In the genomic region with DNA sequence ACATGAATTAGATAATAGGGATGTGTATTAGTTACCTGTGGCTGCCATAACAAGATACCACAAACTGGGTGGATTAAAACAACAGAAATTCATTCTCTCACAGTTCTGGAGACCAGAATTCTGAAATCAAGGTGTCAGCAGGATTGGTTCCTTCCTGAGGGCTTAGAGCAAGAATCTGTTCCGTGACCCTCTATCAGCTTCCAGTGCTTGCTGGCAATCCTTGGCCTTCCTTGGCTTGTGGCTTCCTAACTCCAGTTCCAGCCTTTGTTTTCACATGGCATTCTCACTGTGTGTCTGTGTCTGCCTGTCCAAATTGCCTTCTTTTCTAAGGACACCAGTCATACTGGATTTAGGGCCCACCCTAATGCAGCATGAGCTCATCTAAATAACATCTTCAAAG, we compare ENCODE assay signal across 26 cellular contexts.
"Had no signal": no experiment of that assay in that cellular context is flagged by ENCODE, and none has a peak within 500 bp of the region (broad histone marks: within the 10 kb centered on the region; RNA-seq: fewer than 3 reads in every experiment).

No MANE protein-coding gene starts in this region.

- H3K9me3 ChIP-seq: neutrophil, ovary, sigmoid colon, thoracic aorta had no signal

- H3K27ac ChIP-seq: foreskin keratinocyte, neutrophil, ovary had no signal

- H3K4me2 ChIP-seq: smooth muscle cell had no signal

- H3K4me1 ChIP-seq: foreskin keratinocyte, sigmoid colon had no signal

- DNase-seq: activated B cell treated with CpG ODN at 0.5 μM for 24 hours; activated CD4-positive, alpha-beta T cell treated with anti-CD3 and anti-CD28 coated beads for 36 hours; activated CD4-positive, alpha-beta T cell treated with anti-CD3 and anti-CD28 coated beads, Interleukin-2, amount 50 U/mL, for 4 hours; activated CD8-positive, alpha-beta memory T cell treated with anti-CD3 and anti-CD28 coated beads for 24 hours; activated CD8-positive, alpha-beta memory T cell treated with anti-CD3 and anti-CD28 coated beads, Interleukin-2, amount 50 U/mL, for 4 hours; activated T-cell treated with anti-CD3 and anti-CD28 coated beads, Interleukin-2, amount 50 U/mL, for 24 hours; cerebellar nuclear complex; erythroblast; hypothalamus; ovary; sigmoid colon; stimulated activated CD4-positive, alpha-beta T cell treated with anti-CD3 and anti-CD28 coated beads, Interleukin-2, amount 100 ng/mL, for 48 hours; stimulated activated CD8-positive, alpha-beta memory T cell treated with anti-CD3 and anti-CD28 coated beads, Interleukin-4, amount 100 ng/mL, for 48 hours; stimulated activated naive B cell treated with anti-CD40 and anti-IgM and Interleukin-4, amounts not matched to agents 10 μg/mL and 1 μg/mL and 100 μg/mL, for 72 hours; T1000 had no signal

- H3K36me3 ChIP-seq: neutrophil, ovary, sigmoid colon, thoracic aorta had no signal

- H3K4me3 ChIP-seq: coronary artery, lung, ovary, sigmoid colon, smooth muscle cell, thoracic aorta had no signal

- H3K27me3 ChIP-seq: foreskin keratinocyte, ovary, sigmoid colon had no signal

- ATAC-seq: activated CD4-positive, alpha-beta T cell treated with anti-CD3 and anti-CD28 coated beads for 36 hours; activated naive CD4-positive, alpha-beta T cell treated with anti-CD3 and anti-CD28 coated beads, Interleukin-2, amount 50 U/mL, for 72 hours; activated T-helper 17 cell treated with anti-CD3 and anti-CD28 coated beads, Interleukin-2, amount 50 U/mL, for 72 hours; foreskin keratinocyte; stimulated activated naive B cell treated with anti-CD40 and anti-IgM and Interleukin-4, amounts not matched to agents 10 μg/mL and 1 μg/mL and 100 μg/mL, for 72 hours had no signal

- FAIRE-seq: astrocyte, bronchial epithelial cell, endometrium had no signal
